Comparison of ENCODE assay signal across 8 cellular contexts in the genomic region with DNA sequence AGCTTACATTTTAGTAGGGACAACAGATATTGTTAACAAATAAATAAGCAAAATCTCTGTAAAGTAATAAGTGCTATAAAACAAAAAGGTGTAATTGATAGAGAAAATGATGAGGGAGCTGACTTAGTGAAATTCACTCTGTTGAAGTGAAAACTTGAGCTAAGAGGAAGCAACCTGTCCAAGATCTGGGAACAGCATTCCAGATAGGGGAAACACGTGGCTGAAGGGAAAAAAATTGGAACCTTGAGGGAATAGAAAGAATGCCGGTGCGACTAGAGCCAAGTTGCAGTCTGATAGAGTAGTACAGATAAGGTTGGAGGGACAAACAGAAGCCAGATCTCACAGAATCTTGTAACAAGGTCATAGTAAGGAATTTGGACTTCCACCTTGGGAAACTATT. TPM values are rescaled to one million over a fixed set of nuclear protein-coding genes. Genes with fewer than 3 reads are reported as not detected.
DNase-seq lines count a peak whose midpoint lies in the region; ATAC-seq and TF ChIP-seq lines count a peak whose summit lies in the region.

No MANE protein-coding gene starts in this region.

- H3K4me1 ChIP-seq in KMS-11 (ENCODE audit: low read depth, poor library complexity, severe bottlenecking) (peaks cover 22% of the 10 kb centered on the region), mucosa of rectum (ENCODE audit: control insufficient read depth in 2 of 2, insufficient read depth in 2 of 2, low read length in 2 of 2) (peaks cover 6 to 14% of the 10 kb centered on the region in 2 donors), colonic mucosa (peaks cover 9% of the 10 kb centered on the region)

- DNase-seq in AG10803 (ENCODE audit: low read depth) (peak; percentile 1), caudate nucleus (lab: John Stamatoyannopoulos, UW) (no peak), sciatic nerve (ENCODE audit: low spot score) (no peak), colonic mucosa (no peak), anterior cingulate cortex (lab: John Stamatoyannopoulos, UW) (no peak), HuH-7.5 (ENCODE audit: low spot score) (no peak)

- ATAC-seq in sciatic nerve: no peak

- H3K9ac ChIP-seq in KMS-11: peak overlapping the region; percentile 85; the same call in 1 of the 2 replicates
- peak overlapping the region in 1 of 2 donors; percentile 89 for H3K9ac ChIP-seq in mucosa of rectum (ENCODE audit: low read depth in 1 of 2, low read length in 2 of 2)
- peak overlapping the region in 1 of 2 donors; percentile 83 for H3K9ac ChIP-seq in colonic mucosa (ENCODE audit: low read depth in 2 of 2, low read length in 2 of 2)

- H3K9me3 ChIP-seq in mucosa of rectum (ENCODE audit: control insufficient read depth in 2 of 2, low read length in 2 of 2): no peaks in the 10 kb centered on the region
- no peaks in the 10 kb centered on the region for H3K9me3 ChIP-seq in colonic mucosa

- TF ChIP-seq CTCF in AG10803 (conservative IDR thresholded peaks at IDR 0.05; ENCODE audit: low read length) (no peak), KMS-11 (conservative IDR thresholded peaks at IDR 0.05; ENCODE audit: low read depth, low read length) (no peak), colonic mucosa (IDR thresholded peaks at IDR 0.05) (no peak)

- peak overlapping the region; percentile 91 for H3K4me2 ChIP-seq in KMS-11

- H2AFZ ChIP-seq in KMS-11 (ENCODE audit: low read depth): peak overlapping the region; percentile 95

- intact Hi-C loops in sciatic nerve (cut with DNase I) (no loop called here), colonic mucosa (cut with DNase I) (no loop called here)

- no peaks in the 10 kb centered on the region for H3K27me3 ChIP-seq in KMS-11 (ENCODE audit: insufficient read depth, low read depth)
- peaks cover 0 to 2% of the 10 kb centered on the region in 2 donors for H3K27me3 ChIP-seq in mucosa of rectum (ENCODE audit: control insufficient read depth in 2 of 2, insufficient read depth in 2 of 2, low read length in 2 of 2)
- no peaks in the 10 kb centered on the region for H3K27me3 ChIP-seq in colonic mucosa

- H3K27ac ChIP-seq in KMS-11 (no peak overlapping the region), caudate nucleus (ENCODE audit: low read depth, low read length) (peak overlapping the region; percentile 49), mucosa of rectum (ENCODE audit: low read depth in 2 of 2, low read length in 2 of 2) (no peak overlapping the region), colonic mucosa (no peak overlapping the region)

- H3K4me3 ChIP-seq in AG10803 (ENCODE audit: low read length) (peak overlapping the region; percentile 90), KMS-11 (IDR thresholded peaks at IDR 0.05; ENCODE audit: insufficient read depth, low read depth, low read length) (no peak overlapping the region), mucosa of rectum (ENCODE audit: low read length in 2 of 2) (peak overlapping the region; percentile 93 to 97), colonic mucosa (no peak overlapping the region)

- H3K79me2 ChIP-seq in KMS-11 (ENCODE audit: insufficient read depth, low read depth): peaks cover 44% of the 10 kb centered on the region

- H3K36me3 ChIP-seq in KMS-11 (ENCODE audit: insufficient read depth): no peaks in the 10 kb centered on the region; the same call in 1 of the 2 replicates
- peaks cover 5 to 7% of the 10 kb centered on the region in 2 donors for H3K36me3 ChIP-seq in mucosa of rectum (ENCODE audit: control insufficient read depth in 2 of 2, insufficient read depth in 2 of 2, low read length in 2 of 2)
- no peaks in the 10 kb centered on the region for H3K36me3 ChIP-seq in colonic mucosa

- H4K20me1 ChIP-seq in KMS-11 (ENCODE audit: insufficient read depth): no peaks in the 10 kb centered on the region

RNA-seq across cellular contexts. Expression of a gene that starts 0.6 kb away (rescaled TPM):
- total RNA-seq in sciatic nerve: 17.5 TPM
- total RNA-seq in colonic mucosa: 10 to 100 TPM; 26.3 to 26.4 TPM

RNA-seq across cellular contexts. Expression of a gene that starts 34.6 kb away (rescaled TPM):
- total RNA-seq in sciatic nerve (49.6 TPM), colonic mucosa (10 to 100 TPM; 28.9 to 34.1 TPM)

Comparison
In these comparisons a context has a peak if more than half of its experiments do, and no peak if none do; other contexts are left out.
1. H3K4me3 ChIP-seq: peak in AG10803 (single experiment) and mucosa of rectum (2 of 2); none in KMS-11 (single experiment) and colonic mucosa (single experiment).